In the genomic region with DNA sequence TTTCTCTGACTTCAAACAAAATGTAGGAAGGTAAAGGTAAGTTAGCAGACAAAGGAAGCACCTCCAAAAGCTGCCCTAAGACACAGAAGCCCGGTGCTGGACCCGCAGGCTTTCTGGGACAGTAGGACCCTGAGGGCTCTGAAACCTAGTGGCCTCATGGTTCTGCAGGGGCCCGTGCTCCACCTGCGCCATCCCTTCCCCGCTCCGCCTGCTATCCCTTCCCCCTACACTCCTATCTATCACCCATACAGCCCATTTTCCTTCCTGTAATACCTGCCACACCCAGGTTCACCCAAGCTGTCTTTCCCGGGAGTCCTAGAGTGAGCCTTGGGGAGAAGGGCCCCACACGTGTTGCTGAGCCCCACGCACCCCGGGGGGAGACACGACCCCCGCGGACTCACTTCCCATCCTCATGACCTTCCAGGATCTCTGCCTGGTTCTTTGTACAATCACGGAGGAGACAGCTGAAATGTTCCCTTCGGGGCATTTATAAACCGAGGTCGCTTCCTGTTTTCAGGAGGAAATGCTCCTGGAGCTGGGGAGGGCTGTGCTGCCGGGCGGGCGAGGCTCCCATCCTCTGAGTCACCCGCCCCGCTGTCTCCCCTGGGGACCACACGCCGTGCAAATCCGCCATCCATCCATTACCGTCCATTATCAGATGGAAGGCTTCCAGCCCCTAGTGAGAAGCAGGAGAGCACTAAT, we compare ENCODE assay signal across 13 cellular contexts.
DNase-seq lines count a peak whose midpoint lies in the region; ATAC-seq and TF ChIP-seq lines count a peak whose summit lies in the region.
"Had no signal": no experiment of that assay in that cellular context is flagged by ENCODE, and none has a peak within 500 bp of the region (broad histone marks: within the 10 kb centered on the region; RNA-seq: fewer than 3 reads in every experiment).

No MANE protein-coding gene starts in this region.

- H3K4me3 ChIP-seq in A673 (ENCODE audit: low read depth, low read length, poor library complexity, severe bottlenecking) (no peak overlapping the region), brain microvascular endothelial cell (ENCODE audit: low read depth, low read length) (peak overlapping the region; percentile 12), lower lobe of right lung (peak overlapping the region; percentile 17)
- H3K4me3 ChIP-seq: cardiac muscle cell had no signal

- no TSS peak for BruUV-seq in A673 (replicated peaks; lab: Mats Ljungman, UMichigan)

- H3K36me3 ChIP-seq in A673 (ENCODE audit: insufficient read depth, low read length, poor library complexity, severe bottlenecking) (no peaks in the 10 kb centered on the region), brain microvascular endothelial cell (replicated peaks) (no peaks in the 10 kb centered on the region), lower lobe of right lung (no peaks in the 10 kb centered on the region)
- H3K36me3 ChIP-seq: cardiac muscle cell had no signal

- H3K27me3 ChIP-seq in A673 (replicated peaks; ENCODE audit: insufficient read depth, low read depth, low read length, poor library complexity): no peaks in the 10 kb centered on the region
- no peaks in the 10 kb centered on the region for H3K27me3 ChIP-seq in brain microvascular endothelial cell (replicated peaks)
- H3K27me3 ChIP-seq in lower lobe of right lung (ENCODE audit: low read depth): no peaks in the 10 kb centered on the region
- H3K27me3 ChIP-seq: cardiac muscle cell had no signal

- DNase-seq in A673 (ENCODE audit: low spot score): peak; percentile 96
- peak; percentile 29 for DNase-seq in NCI-H1092 treated with DMSO at 0.1 percent for 48 hours (lab: John Stamatoyannopoulos, UW)
- DNase-seq in brain microvascular endothelial cell: peak; percentile 69
- DNase-seq in lower lobe of right lung: peak; percentile 66
- no peak for DNase-seq in DMS114 treated with DMSO at 0.1 percent for 48 hours (lab: John Stamatoyannopoulos, UW; ENCODE audit: unreplicated experiment)
- no peak for DNase-seq in DMS53 treated with DMSO at 0.1 percent for 48 hours (lab: John Stamatoyannopoulos, UW; ENCODE audit: unreplicated experiment)
- DNase-seq: activated CD4-positive, alpha-beta T cell treated with anti-CD3 and anti-CD28 coated beads, Interleukin-2, amount 10 ng/mL, durations not matched to agents 7 days and 5 days; NCI-H446; stimulated activated CD4-positive, alpha-beta T cell treated with anti-CD3 and anti-CD28 coated beads, Interleukin-1b, Interleukin-23, amount 100 ng/mL, for 48 hours had no signal

- intact Hi-C loops in A673 (cut with micrococcal nuclease; ENCODE audit: unreplicated experiment) (no loop called here), lower lobe of right lung (cut with DNase I) (no loop called here)

- H3K4me1 ChIP-seq in A673 (ENCODE audit: insufficient read depth, low read length, poor library complexity, severe bottlenecking) (peaks cover 48% of the 10 kb centered on the region), lower lobe of right lung (peaks cover 39% of the 10 kb centered on the region)

- ATAC-seq in lower lobe of right lung: peak; percentile 55 to 59
- no peak for ATAC-seq in HG03565 (IDR thresholded peaks at IDR 0.05; ENCODE audit: unreplicated experiment)
- no peak for ATAC-seq in HG03354 (IDR thresholded peaks at IDR 0.05; ENCODE audit: poor library complexity, severe bottlenecking, unreplicated experiment)

- H3K9me3 ChIP-seq in A673 (ENCODE audit: low read depth, low read length, poor library complexity, severe bottlenecking): no peaks in the 10 kb centered on the region
- H3K9me3 ChIP-seq in lower lobe of right lung: no peaks in the 10 kb centered on the region

- TF ChIP-seq CTCF in A673 (conservative IDR thresholded peaks at IDR 0.05; ENCODE audit: low read depth, low read length) (no peak), brain microvascular endothelial cell (IDR thresholded peaks at IDR 0.05; ENCODE audit: low read depth, low read length, missing control alignments) (no peak), lower lobe of right lung (IDR thresholded peaks at IDR 0.05) (no peak)

- POLR2A ChIA-PET in A673 (lab: Charles Lee; ENCODE audit: low non-redundant PET): no interaction called here

- CTCF ChIA-PET in A673 (lab: Charles Lee): no interaction called here

- peak overlapping the region; percentile 64 for H3K27ac ChIP-seq in A673 (ENCODE audit: low read depth, low read length, poor library complexity, severe bottlenecking)
- peak overlapping the region; percentile 32 for H3K27ac ChIP-seq in brain microvascular endothelial cell
- H3K27ac ChIP-seq in lower lobe of right lung: peak overlapping the region; percentile 71
- H3K27ac ChIP-seq: C4-2B, cardiac muscle cell had no signal

- in situ Hi-C loops in brain microvascular endothelial cell (cut with HindIII; ENCODE audit: low pct_ligation_motif_present, low sequenced_read_pairs): no loop called here

Comparison
In these comparisons a context has a peak if more than half of its experiments do, and no peak if none do; other contexts are left out.
1. DNase-seq: peak in A673 (single experiment), NCI-H1092 treated with DMSO at 0.1 percent for 48 hours (single experiment), brain microvascular endothelial cell (single experiment) and lower lobe of right lung (single experiment); none in DMS114 treated with DMSO at 0.1 percent for 48 hours (single experiment) and DMS53 treated with DMSO at 0.1 percent for 48 hours (single experiment).
2. ATAC-seq: peak in lower lobe of right lung (2 of 2); none in HG03565 (single experiment) and HG03354 (single experiment).
3. Peak in every context shown above with its lines, with median percentiles within 50 percentile points of each other: H3K27ac ChIP-seq.